7 cellular contexts compared by ENCODE assay signal in genomic region chr4:20544645-20545044, GRCh38.
A peak's percentile ranks its signal among the peaks of the same experiment; 100 is the strongest.
DNase-seq lines count a peak whose midpoint lies in the region; ATAC-seq and TF ChIP-seq lines count a peak whose summit lies in the region.

No MANE protein-coding gene starts in this region.

- no peak overlapping the region for H3K4me3 ChIP-seq in NB4 (ENCODE audit: low read depth, low read length)

- TF ChIP-seq CTCF in GM12872 (IDR thresholded peaks at IDR 0.05; ENCODE audit: insufficient read depth, low read depth, low read length): peak; percentile 18; the same call in 1 of the 3 replicates
- TF ChIP-seq CTCF in NB4 (IDR thresholded peaks at IDR 0.05; ENCODE audit: low read depth, low read length): peak; percentile 34

- no peak for ATAC-seq in HG03095 (IDR thresholded peaks at IDR 0.05; ENCODE audit: unreplicated experiment)
- ATAC-seq in GM21360 (IDR thresholded peaks at IDR 0.05; ENCODE audit: unreplicated experiment): no peak

- peak; percentile 50 for DNase-seq in NB4 (ENCODE audit: low read depth)
- DNase-seq in astrocyte of the hippocampus (ENCODE audit: low read depth, low spot score): peak; percentile 51
- peak; percentile 59 for DNase-seq in left kidney (ENCODE audit: low read depth, low spot score)
- no peak for DNase-seq in stimulated activated CD4-positive, alpha-beta T cell treated with anti-CD3 and anti-CD28 coated beads, Interleukin-15, amount 100 ng/mL, for 24 hours

- no peak for TF ChIP-seq POLR2A in NB4 (IDR thresholded peaks at IDR 0.05; ENCODE audit: extremely low read depth, insufficient read length)
